Comparison of ENCODE assay signal across 27 cellular contexts in genomic region chr2:112244854-112245253, GRCh38.
"Had no signal": no experiment of that assay in that cellular context is flagged by ENCODE, and none has a peak within 500 bp of the region (broad histone marks: within the 10 kb centered on the region; RNA-seq: fewer than 3 reads in every experiment).

No MANE protein-coding gene starts in this region.

- H3K27me3 ChIP-seq: esophagus muscularis mucosa, foreskin keratinocyte, gastroesophageal sphincter, heart left ventricle, hepatocyte, neural progenitor cell, tibial nerve, upper lobe of left lung had no signal

- H3K4me1 Mint-ChIP-seq: nephron, neural progenitor cell had no signal

- DNase-seq: dermis blood vessel endothelial cell; effector memory CD4-positive, alpha-beta T cell; foreskin keratinocyte; heart left ventricle; kidney; mammary epithelial cell; mesendoderm; midbrain; naive thymus-derived CD4-positive, alpha-beta T cell; stimulated activated CD4-positive, alpha-beta T cell treated with anti-CD3 and anti-CD28 coated beads, Interleukin-12 subunit alpha, Interleukin-12 subunit beta, amount 100 ng/mL, for 4 hours; stimulated activated CD4-positive, alpha-beta T cell treated with anti-CD3 and anti-CD28 coated beads, Interleukin-2, amount 100 ng/mL, for 24 hours; stimulated activated CD4-positive, alpha-beta T cell treated with anti-CD3 and anti-CD28 coated beads, Interleukin-4, amount 100 ng/mL, for 4 hours; stimulated activated naive B cell treated with anti-CD40 and anti-IgM and Interleukin-4, amounts not matched to agents 10 μg/mL and 1 μg/mL and 100 μg/mL, for 72 hours; upper lobe of left lung had no signal

- H3K27ac ChIP-seq: coronary artery, esophagus muscularis mucosa, foreskin keratinocyte, gastroesophageal sphincter, heart left ventricle, hepatocyte, neural progenitor cell, parathyroid adenoma, thoracic aorta, tibial nerve, upper lobe of left lung had no signal

- ATAC-seq: foreskin keratinocyte; gastroesophageal sphincter; heart left ventricle; left lobe of liver; naive thymus-derived CD4-positive, alpha-beta T cell; sciatic nerve had no signal

- H3K27me3 Mint-ChIP-seq: naive thymus-derived CD4-positive, alpha-beta T cell; progenitor cell of endocrine pancreas; stimulated activated naive B cell treated with anti-CD40 and anti-IgM and Interleukin-4, amounts not matched to agents 10 μg/mL and 1 μg/mL and 100 μg/mL, for 72 hours; stimulated activated naive CD8-positive, alpha-beta T cell treated with anti-CD3 and anti-CD28 coated beads, Interleukin-15, Interleukin-2, amounts not matched to agents 100 ng/mL and 50 ng/mL, for 24 hours had no signal

- H3K4me3 Mint-ChIP-seq: nephron; neural progenitor cell; stimulated activated naive B cell treated with anti-CD40 and anti-IgM and Interleukin-4, amounts not matched to agents 10 μg/mL and 1 μg/mL and 100 μg/mL, for 72 hours; stimulated activated naive CD8-positive, alpha-beta T cell treated with anti-CD3 and anti-CD28 coated beads, Interleukin-15, Interleukin-2, amounts not matched to agents 100 ng/mL and 50 ng/mL, for 24 hours had no signal

- H3K27ac Mint-ChIP-seq: nephron; neural progenitor cell; progenitor cell of endocrine pancreas; stimulated activated naive B cell treated with anti-CD40 and anti-IgM and Interleukin-4, amounts not matched to agents 10 μg/mL and 1 μg/mL and 100 μg/mL, for 72 hours; stimulated activated naive CD8-positive, alpha-beta T cell treated with anti-CD3 and anti-CD28 coated beads, Interleukin-15, Interleukin-2, amounts not matched to agents 100 ng/mL and 50 ng/mL, for 24 hours had no signal

- H3K9me3 ChIP-seq: esophagus muscularis mucosa, gastroesophageal sphincter, heart left ventricle, thoracic aorta, tibial nerve, upper lobe of left lung had no signal

- H3K9me3 Mint-ChIP-seq: naive thymus-derived CD4-positive, alpha-beta T cell; stimulated activated naive B cell treated with anti-CD40 and anti-IgM and Interleukin-4, amounts not matched to agents 10 μg/mL and 1 μg/mL and 100 μg/mL, for 72 hours; stimulated activated naive CD8-positive, alpha-beta T cell treated with anti-CD3 and anti-CD28 coated beads, Interleukin-15, Interleukin-2, amounts not matched to agents 100 ng/mL and 50 ng/mL, for 24 hours had no signal
